In genomic region chr9:108486791-108487190, GRCh38 we compare ENCODE assay signal across 19 cellular contexts.
DNase-seq lines count a peak whose midpoint lies in the region; ATAC-seq and TF ChIP-seq lines count a peak whose summit lies in the region.
"Had no signal": no experiment of that assay in that cellular context is flagged by ENCODE, and none has a peak within 500 bp of the region (broad histone marks: within the 10 kb centered on the region; RNA-seq: fewer than 3 reads in every experiment).

No MANE protein-coding gene starts in this region.

- DNase-seq in EL (peak; percentile 43), astrocyte of the spinal cord (ENCODE audit: low read depth, low spot score) (peak; percentile 28), left kidney (ENCODE audit: low read depth, low spot score) (peak; percentile 3), WERI-Rb-1 (no peak), upper lobe of left lung (no peak), HPDE6-E6E7 (ENCODE audit: extremely low spot score) (no peak)
- DNase-seq: activated CD4-positive, alpha-beta T cell treated with anti-CD3 and anti-CD28 coated beads, Interleukin-2, amount 10 ng/mL, durations not matched to agents 7 days and 5 days; activated CD8-positive, alpha-beta memory T cell treated with anti-CD3 and anti-CD28 coated beads, Interleukin-2, amount 50 U/mL, for 48 hours; anterior cingulate cortex; BE2C; lower lobe of right lung; MG63; naive thymus-derived CD4-positive, alpha-beta T cell; NCI-H2029 treated with DMSO at 0.1 percent for 48 hours; NCI-H524; Peyer's patch; testis had no signal

- no peak for TF ChIP-seq EP300 in upper lobe of left lung (IDR thresholded peaks at IDR 0.05)

- no peaks in the 10 kb centered on the region for H4K20me1 ChIP-seq in KMS-11 (ENCODE audit: insufficient read depth)

- peak overlapping the region; percentile 18 for H3K4me2 ChIP-seq in KMS-11

- no peak overlapping the region for H2AFZ ChIP-seq in KMS-11 (ENCODE audit: low read depth)

- TF ChIP-seq POLR2A in upper lobe of left lung (IDR thresholded peaks at IDR 0.05), result no peak

- TF ChIP-seq CTCF in KMS-11 (conservative IDR thresholded peaks at IDR 0.05; ENCODE audit: low read depth, low read length) (no peak), astrocyte of the spinal cord (IDR thresholded peaks at IDR 0.05; ENCODE audit: low read depth, low read length) (no peak), WERI-Rb-1 (IDR thresholded peaks at IDR 0.05; ENCODE audit: low read depth, low read length) (no peak), upper lobe of left lung (IDR thresholded peaks at IDR 0.05) (no peak)

- H3K27me3 ChIP-seq in KMS-11 (ENCODE audit: insufficient read depth, low read depth) (no peaks in the 10 kb centered on the region), WERI-Rb-1 (ENCODE audit: insufficient read depth, low read depth, severe bottlenecking) (no peaks in the 10 kb centered on the region), upper lobe of left lung (no peaks in the 10 kb centered on the region)
- H3K27me3 ChIP-seq: BE2C, MG63, Peyer's patch, testis had no signal

- ATAC-seq in GM19455 (IDR thresholded peaks at IDR 0.05; ENCODE audit: unreplicated experiment), result no peak
- ATAC-seq in upper lobe of left lung (ENCODE audit: low FRiP score in 2 of 2), result no peak
- ATAC-seq: lower lobe of right lung; naive thymus-derived CD4-positive, alpha-beta T cell had no signal

- WGBS in upper lobe of left lung, 2 donors, result 49 to 71% methylated on average over 2 of the region's 2 CpGs

- H3K36me3 ChIP-seq in KMS-11 (ENCODE audit: insufficient read depth), result no peaks in the 10 kb centered on the region
- no peaks in the 10 kb centered on the region for H3K36me3 ChIP-seq in WERI-Rb-1
- H3K36me3 ChIP-seq in upper lobe of left lung, result no peaks in the 10 kb centered on the region
- H3K36me3 ChIP-seq: BE2C, lower lobe of right lung, MG63, Peyer's patch had no signal

- no peak overlapping the region for H3K4me3 ChIP-seq in KMS-11 (IDR thresholded peaks at IDR 0.05; ENCODE audit: insufficient read depth, low read depth, low read length)
- H3K4me3 ChIP-seq in astrocyte of the spinal cord (ENCODE audit: low read depth, low read length), result no peak overlapping the region
- H3K4me3 ChIP-seq in WERI-Rb-1 (ENCODE audit: low read depth, low read length), result no peak overlapping the region
- no peak overlapping the region for H3K4me3 ChIP-seq in upper lobe of left lung
- H3K4me3 ChIP-seq: lower lobe of right lung, MG63, Peyer's patch, testis had no signal

- no peak overlapping the region for H3K9ac ChIP-seq in KMS-11

- no peaks in the 10 kb centered on the region for H3K79me2 ChIP-seq in KMS-11 (ENCODE audit: insufficient read depth, low read depth)

- peaks cover 20% of the 10 kb centered on the region for H3K4me1 ChIP-seq in KMS-11 (ENCODE audit: low read depth, poor library complexity, severe bottlenecking)
- H3K4me1 ChIP-seq in upper lobe of left lung, result no peaks in the 10 kb centered on the region
- H3K4me1 ChIP-seq: BE2C, lower lobe of right lung, Peyer's patch, testis had no signal

- H3K27ac ChIP-seq in KMS-11 (no peak overlapping the region), WERI-Rb-1 (no peak overlapping the region), upper lobe of left lung (no peak overlapping the region)
- H3K27ac ChIP-seq: lower lobe of right lung, Peyer's patch, testis had no signal

- H3K9me3 ChIP-seq in WERI-Rb-1 (ENCODE audit: severe bottlenecking) (no peaks in the 10 kb centered on the region), upper lobe of left lung (no peaks in the 10 kb centered on the region)
- H3K9me3 ChIP-seq: BE2C, lower lobe of right lung, MG63, Peyer's patch, testis had no signal

- in situ Hi-C loops in astrocyte of the spinal cord (cut with HindIII; ENCODE audit: low sequenced_read_pairs), result no loop called here

Comparison
In these comparisons a context has a peak if more than half of its experiments do, and no peak if none do; other contexts are left out.
1. DNase-seq: peak in EL (single experiment), astrocyte of the spinal cord (single experiment) and left kidney (single experiment); none in WERI-Rb-1 (single experiment), upper lobe of left lung (0 of 2) and HPDE6-E6E7 (single experiment).